8 cellular contexts compared by ENCODE assay signal in the genomic region with DNA sequence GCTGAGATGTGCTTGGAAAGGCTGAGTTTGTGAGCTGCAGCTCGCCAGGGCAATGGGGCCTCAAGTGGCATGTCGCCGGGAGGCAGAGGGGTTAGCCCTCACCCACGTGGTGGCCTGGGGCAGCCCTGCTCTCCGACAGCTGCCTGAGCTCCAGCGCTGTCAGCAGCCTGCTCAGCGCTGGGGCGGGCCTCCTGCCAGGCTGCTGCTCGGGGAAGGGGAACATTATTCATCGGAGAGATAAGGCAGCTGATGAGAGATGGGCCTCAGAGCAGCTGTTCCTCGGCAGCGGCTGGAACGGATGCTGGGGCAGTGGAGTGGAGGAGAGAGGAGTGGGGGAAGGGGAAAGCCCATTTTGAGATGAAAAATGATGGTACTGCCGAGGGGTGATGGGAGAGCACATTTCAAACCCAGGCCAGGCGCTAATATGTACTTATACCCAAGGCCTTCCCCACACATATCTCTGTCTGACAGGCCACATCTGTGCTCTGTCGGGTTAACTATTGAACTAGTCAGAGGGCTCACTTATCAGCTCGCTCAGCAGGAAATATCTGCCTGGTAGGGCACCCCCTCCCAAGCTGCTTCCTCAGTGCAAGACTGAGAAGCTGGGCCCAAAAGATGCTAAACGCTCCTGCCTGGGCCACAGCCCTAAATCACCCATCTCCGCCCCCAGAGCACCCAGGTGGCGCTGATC.
DNase-seq lines count a peak whose midpoint lies in the region; ATAC-seq, FAIRE-seq and TF ChIP-seq lines count a peak whose summit lies in the region.

No MANE protein-coding gene starts in this region.

- no peaks in the 10 kb centered on the region for H3K27me3 ChIP-seq in transverse colon

- POLR2A ChIA-PET in activated CD8-positive, alpha-beta T cell treated with anti-CD3 and anti-CD28 coated beads for 36 hours (lab: Charles Lee) = no interaction called here
- POLR2A ChIA-PET in activated CD8-positive, alpha-beta T cell treated with anti-CD3 and anti-CD28 coated beads, Interleukin-2, amount 10 ng/mL, durations not matched to agents 7 days and 5 days (lab: Charles Lee) = interaction anchor here (1.2 kb wide), 1 partner anchor 11 kb away, joined by 4 read pairs; no protein-coding TSS in a partner anchor

- no peaks in the 10 kb centered on the region for H3K9me3 ChIP-seq in transverse colon

- H3K27ac Mint-ChIP-seq in activated CD8-positive, alpha-beta T cell treated with anti-CD3 and anti-CD28 coated beads for 36 hours = peak overlapping the region; percentile 46
- H3K27ac Mint-ChIP-seq in activated CD8-positive, alpha-beta T cell treated with anti-CD3 and anti-CD28 coated beads, Interleukin-2, amount 10 ng/mL, durations not matched to agents 7 days and 5 days = no peak overlapping the region
- peak overlapping the region; percentile 49 for H3K27ac Mint-ChIP-seq in activated naive CD8-positive, alpha-beta T cell treated with anti-CD3 and anti-CD28 coated beads, Interleukin-2, amount 50 U/mL, for 24 hours

- DNase-seq in activated CD8-positive, alpha-beta T cell treated with anti-CD3 and anti-CD28 coated beads for 36 hours = peak; percentile 3
- no peak for DNase-seq in activated CD8-positive, alpha-beta T cell treated with anti-CD3 and anti-CD28 coated beads, Interleukin-2, amount 10 ng/mL, durations not matched to agents 7 days and 5 days
- peak; percentile 8 for DNase-seq in activated naive CD8-positive, alpha-beta T cell treated with anti-CD3 and anti-CD28 coated beads, Interleukin-2, amount 50 U/mL, for 24 hours
- peak; percentile 96 for DNase-seq in left kidney (ENCODE audit: low read depth, low spot score)
- DNase-seq in transverse colon = peak; percentile 23
- no peak for DNase-seq in activated gamma-delta T cell (lab: John Stamatoyannopoulos, UW)
- no peak for DNase-seq in DMS114 treated with DMSO at 0.1 percent for 48 hours (lab: John Stamatoyannopoulos, UW; ENCODE audit: unreplicated experiment)
- no peak for DNase-seq in H54 (ENCODE audit: insufficient read length, low spot score)

- no peaks in the 10 kb centered on the region for H3K4me1 ChIP-seq in transverse colon

- no peak overlapping the region for H3K4me3 Mint-ChIP-seq in activated CD8-positive, alpha-beta T cell treated with anti-CD3 and anti-CD28 coated beads for 36 hours
- no peak overlapping the region for H3K4me3 Mint-ChIP-seq in activated CD8-positive, alpha-beta T cell treated with anti-CD3 and anti-CD28 coated beads, Interleukin-2, amount 10 ng/mL, durations not matched to agents 7 days and 5 days
- no peak overlapping the region for H3K4me3 Mint-ChIP-seq in activated naive CD8-positive, alpha-beta T cell treated with anti-CD3 and anti-CD28 coated beads, Interleukin-2, amount 50 U/mL, for 24 hours

- no peak for TF ChIP-seq POLR2A in transverse colon (IDR thresholded peaks at IDR 0.05)
- TF ChIP-seq POLR2A in H54 (IDR thresholded peaks at IDR 0.05; ENCODE audit: low read depth, low read length) = no peak

- H3K9me3 Mint-ChIP-seq in activated CD8-positive, alpha-beta T cell treated with anti-CD3 and anti-CD28 coated beads for 36 hours = no peaks in the 10 kb centered on the region
- no peaks in the 10 kb centered on the region for H3K9me3 Mint-ChIP-seq in activated CD8-positive, alpha-beta T cell treated with anti-CD3 and anti-CD28 coated beads, Interleukin-2, amount 10 ng/mL, durations not matched to agents 7 days and 5 days (ENCODE audit: insufficient read depth)
- no peaks in the 10 kb centered on the region for H3K9me3 Mint-ChIP-seq in activated naive CD8-positive, alpha-beta T cell treated with anti-CD3 and anti-CD28 coated beads, Interleukin-2, amount 50 U/mL, for 24 hours

- CTCF ChIA-PET in activated CD8-positive, alpha-beta T cell treated with anti-CD3 and anti-CD28 coated beads for 36 hours (lab: Charles Lee) = interaction anchor here (1.2 kb wide), 1 partner anchor 138 kb away, joined by 3 read pairs; no protein-coding TSS in a partner anchor
- CTCF ChIA-PET in activated CD8-positive, alpha-beta T cell treated with anti-CD3 and anti-CD28 coated beads, Interleukin-2, amount 10 ng/mL, durations not matched to agents 7 days and 5 days (lab: Charles Lee) = no interaction called here

- H3K27ac ChIP-seq in transverse colon = no peak overlapping the region

- no peaks in the 10 kb centered on the region for H3K27me3 Mint-ChIP-seq in activated CD8-positive, alpha-beta T cell treated with anti-CD3 and anti-CD28 coated beads for 36 hours
- peaks cover 3% of the 10 kb centered on the region for H3K27me3 Mint-ChIP-seq in activated CD8-positive, alpha-beta T cell treated with anti-CD3 and anti-CD28 coated beads, Interleukin-2, amount 10 ng/mL, durations not matched to agents 7 days and 5 days (ENCODE audit: low read depth)
- H3K27me3 Mint-ChIP-seq in activated naive CD8-positive, alpha-beta T cell treated with anti-CD3 and anti-CD28 coated beads, Interleukin-2, amount 50 U/mL, for 24 hours = no peaks in the 10 kb centered on the region

- WGBS in transverse colon (ENCODE audit: low coverage in 1 of 2), 2 donors = 35% methylated on average over 5 to 20 of the region's 20 CpGs

- peaks cover 6% of the 10 kb centered on the region for H3K4me1 Mint-ChIP-seq in activated CD8-positive, alpha-beta T cell treated with anti-CD3 and anti-CD28 coated beads for 36 hours (ENCODE audit: low read depth)
- H3K4me1 Mint-ChIP-seq in activated CD8-positive, alpha-beta T cell treated with anti-CD3 and anti-CD28 coated beads, Interleukin-2, amount 10 ng/mL, durations not matched to agents 7 days and 5 days (ENCODE audit: low read depth) = peaks cover 3% of the 10 kb centered on the region
- H3K4me1 Mint-ChIP-seq in activated naive CD8-positive, alpha-beta T cell treated with anti-CD3 and anti-CD28 coated beads, Interleukin-2, amount 50 U/mL, for 24 hours = peaks cover 12% of the 10 kb centered on the region

- no peak for TF ChIP-seq CTCF in activated CD8-positive, alpha-beta T cell treated with anti-CD3 and anti-CD28 coated beads for 36 hours (IDR thresholded peaks at IDR 0.05)
- no peak for TF ChIP-seq CTCF in transverse colon (IDR thresholded peaks at IDR 0.05)

- no peak for FAIRE-seq in H54 (lab: Jason Lieb, UNC)

- ATAC-seq in activated CD8-positive, alpha-beta T cell treated with anti-CD3 and anti-CD28 coated beads for 36 hours = no peak
- ATAC-seq in activated CD8-positive, alpha-beta T cell treated with anti-CD3 and anti-CD28 coated beads, Interleukin-2, amount 10 ng/mL, durations not matched to agents 7 days and 5 days = no peak
- ATAC-seq in activated naive CD8-positive, alpha-beta T cell treated with anti-CD3 and anti-CD28 coated beads, Interleukin-2, amount 50 U/mL, for 24 hours = peak; percentile 30

- no peak for TF ChIP-seq EP300 in transverse colon (IDR thresholded peaks at IDR 0.05; ENCODE audit: low read depth)

- no peaks in the 10 kb centered on the region for H3K36me3 Mint-ChIP-seq in activated CD8-positive, alpha-beta T cell treated with anti-CD3 and anti-CD28 coated beads for 36 hours (ENCODE audit: low read depth)
- H3K36me3 Mint-ChIP-seq in activated CD8-positive, alpha-beta T cell treated with anti-CD3 and anti-CD28 coated beads, Interleukin-2, amount 10 ng/mL, durations not matched to agents 7 days and 5 days (ENCODE audit: low read depth) = no peaks in the 10 kb centered on the region
- no peaks in the 10 kb centered on the region for H3K36me3 Mint-ChIP-seq in activated naive CD8-positive, alpha-beta T cell treated with anti-CD3 and anti-CD28 coated beads, Interleukin-2, amount 50 U/mL, for 24 hours (ENCODE audit: low read depth)

- in situ Hi-C loops in transverse colon (cut with MboI; ENCODE audit: low pct_ligation_motif_present in 1 of 4, low pct_unique_long_range_greater_than_20kb in 1 of 4, low sequenced_read_pairs in 3 of 4) = no loop called here

- no peak overlapping the region for H3K4me3 ChIP-seq in transverse colon

- intact Hi-C loops in activated CD8-positive, alpha-beta T cell treated with anti-CD3 and anti-CD28 coated beads for 36 hours (cut with micrococcal nuclease) = no loop called here
- intact Hi-C loops in transverse colon (cut with DNase I; ENCODE audit: low total_unique reads) = no loop called here

- no peaks in the 10 kb centered on the region for H3K36me3 ChIP-seq in transverse colon

Comparison
In these comparisons a context has a peak if more than half of its experiments do, and no peak if none do; other contexts are left out.
1. DNase-seq: peak in activated CD8-positive, alpha-beta T cell treated with anti-CD3 and anti-CD28 coated beads for 36 hours (single experiment), activated naive CD8-positive, alpha-beta T cell treated with anti-CD3 and anti-CD28 coated beads, Interleukin-2, amount 50 U/mL, for 24 hours (single experiment), left kidney (single experiment) and transverse colon (single experiment); none in activated CD8-positive, alpha-beta T cell treated with anti-CD3 and anti-CD28 coated beads, Interleukin-2, amount 10 ng/mL, durations not matched to agents 7 days and 5 days (single experiment), activated gamma-delta T cell (single experiment), DMS114 treated with DMSO at 0.1 percent for 48 hours (single experiment) and H54 (single experiment).